ENCODE assay signal across 14 cellular contexts in genomic region chr2:191567229-191567628, GRCh38.
A peak's percentile ranks its signal among the peaks of the same experiment; 100 is the strongest.
DNase-seq lines count a peak whose midpoint lies in the region; ATAC-seq and TF ChIP-seq lines count a peak whose summit lies in the region.
"Had no signal": no experiment of that assay in that cellular context is flagged by ENCODE, and none has a peak within 500 bp of the region (broad histone marks: within the 10 kb centered on the region; RNA-seq: fewer than 3 reads in every experiment).

No MANE protein-coding gene starts in this region.

- no peak for TF ChIP-seq POLR2A in esophagus muscularis mucosa (IDR thresholded peaks at IDR 0.05; ENCODE audit: low read depth)

- H3F3A ChIP-seq in GM23248 (ENCODE audit: insufficient read depth) = no peaks in the 10 kb centered on the region

- intact Hi-C loops in esophagus muscularis mucosa (cut with DNase I) (no loop called here), A673 (cut with micrococcal nuclease; ENCODE audit: unreplicated experiment) (loop anchor here (2.0 to 10.0 kb wide), 3 partner anchors 245 to 596 kb away; no protein-coding TSS in a partner anchor)

- no peaks in the 10 kb centered on the region for H3K27me3 ChIP-seq in GM23248 (replicated peaks; ENCODE audit: insufficient read depth)
- H3K27me3 ChIP-seq in OCI-LY3 (ENCODE audit: low read depth, low read length) = peaks cover 9% of the 10 kb centered on the region; the same call in 1 of the 2 replicates
- no peaks in the 10 kb centered on the region for H3K27me3 ChIP-seq in esophagus muscularis mucosa
- H3K27me3 ChIP-seq in subcutaneous abdominal adipose tissue (ENCODE audit: control insufficient read depth in 5 of 5, insufficient read depth in 4 of 5, low read length in 5 of 5) = no peaks in the 10 kb centered on the region
- H3K27me3 ChIP-seq in A673 (replicated peaks; ENCODE audit: insufficient read depth, low read depth, low read length, poor library complexity) = no peaks in the 10 kb centered on the region

- 96 to 98% methylated on average over 3 of the region's 3 CpGs for WGBS in GM23248 (ENCODE audit: low coverage in 1 of 2, low lambda C conversion rate in 2 of 2, missing lambda C conversion rate in 2 of 2), 2 experiments
- 95% methylated on average over 3 of the region's 3 CpGs for WGBS in esophagus muscularis mucosa

- CTCF ChIA-PET in A673 (lab: Charles Lee) = interaction anchor here (0.6 kb wide), 1 partner anchor 245 kb away, joined by 3 read pairs; no protein-coding TSS in a partner anchor

- TF ChIP-seq EP300 in esophagus muscularis mucosa (IDR thresholded peaks at IDR 0.05) = no peak

- in situ Hi-C loops in GM23248 (cut with MboI) = loop anchor here (25.0 kb wide), 2 partner anchors 245 to 720 kb away; no protein-coding TSS in a partner anchor

- no peak for TF ChIP-seq CTCF in OCI-LY3 (IDR thresholded peaks at IDR 0.05; ENCODE audit: low read depth, low read length)
- no peak for TF ChIP-seq CTCF in esophagus muscularis mucosa (IDR thresholded peaks at IDR 0.05)
- no peak for TF ChIP-seq CTCF in A673 (conservative IDR thresholded peaks at IDR 0.05; ENCODE audit: low read depth, low read length)

- H3K4me3 ChIP-seq in GM23248 (no peak overlapping the region), OCI-LY3 (ENCODE audit: low read length) (no peak overlapping the region), esophagus muscularis mucosa (no peak overlapping the region), subcutaneous abdominal adipose tissue (ENCODE audit: low read depth in 1 of 5, low read length in 5 of 5) (no peak overlapping the region), A673 (ENCODE audit: low read depth, low read length, poor library complexity, severe bottlenecking) (no peak overlapping the region)
- H3K4me3 ChIP-seq: A549, HAP-1 had no signal

- H2AFZ ChIP-seq in GM23248 (0 out of 2 replicates have a peak overlapping the region, but pooled peaks have one; percentile 17), OCI-LY3 (ENCODE audit: low read depth, low read length) (no peak overlapping the region)

- H4K20me1 ChIP-seq in GM23248 (ENCODE audit: insufficient read depth) (no peaks in the 10 kb centered on the region), OCI-LY3 (ENCODE audit: insufficient read depth, low read length) (no peaks in the 10 kb centered on the region)

- H3K4me2 ChIP-seq in GM23248 (ENCODE audit: unreplicated experiment) = no peak overlapping the region
- peak overlapping the region; percentile 77 for H3K4me2 ChIP-seq in OCI-LY3 (ENCODE audit: low read length)

- no peak overlapping the region for H3K9ac ChIP-seq in GM23248
- peak overlapping the region; percentile 53; the same call in 1 of the 2 replicates for H3K9ac ChIP-seq in OCI-LY3 (ENCODE audit: low read length)
- no peak overlapping the region for H3K9ac ChIP-seq in subcutaneous abdominal adipose tissue (ENCODE audit: low read length in 5 of 5)

- no peak for DNase-seq in GM23248
- DNase-seq in esophagus muscularis mucosa (ENCODE audit: extremely low spot score) = peak; percentile 42
- no peak for DNase-seq in A673 (ENCODE audit: low spot score)
- DNase-seq in SHP77 (lab: John Stamatoyannopoulos, UW) = no peak
- DNase-seq: CD8-positive, alpha-beta T cell; COR-L47; DMS153; DND-41; GDM1 had no signal

- H3K9me3 ChIP-seq in GM23248 (ENCODE audit: low read depth) (no peaks in the 10 kb centered on the region), OCI-LY3 (ENCODE audit: insufficient read depth, low read length) (no peaks in the 10 kb centered on the region), esophagus muscularis mucosa (no peaks in the 10 kb centered on the region), subcutaneous abdominal adipose tissue (ENCODE audit: control insufficient read depth in 5 of 5, low read length in 5 of 5) (no peaks in the 10 kb centered on the region), A673 (ENCODE audit: low read depth, low read length, poor library complexity, severe bottlenecking) (no peaks in the 10 kb centered on the region)
- H3K9me3 ChIP-seq: A549, HAP-1 had no signal

- H3K27ac ChIP-seq in GM23248 = no peak overlapping the region
- peak overlapping the region; percentile 7; the same call in 1 of the 2 replicates for H3K27ac ChIP-seq in OCI-LY3 (ENCODE audit: low read length)
- H3K27ac ChIP-seq in esophagus muscularis mucosa (replicated peaks in 1 of 4) = no peak overlapping the region
- peak overlapping the region; percentile 2 for H3K27ac ChIP-seq in subcutaneous abdominal adipose tissue (ENCODE audit: low read depth, low read length)
- H3K27ac ChIP-seq in A673 (ENCODE audit: low read depth, low read length, poor library complexity, severe bottlenecking) = no peak overlapping the region

- H3K79me2 ChIP-seq in GM23248 (ENCODE audit: insufficient read depth) (no peaks in the 10 kb centered on the region), OCI-LY3 (ENCODE audit: low read length) (peaks cover 2% of the 10 kb centered on the region; the same call in 1 of the 2 replicates)

- POLR2A ChIA-PET in A673 (lab: Charles Lee; ENCODE audit: low non-redundant PET) = no interaction called here

- BruUV-seq in A673 (replicated peaks; lab: Mats Ljungman, UMichigan) = no TSS peak

- ATAC-seq in GM19324 (IDR thresholded peaks at IDR 0.05; ENCODE audit: low FRiP score, unreplicated experiment) = no peak
- ATAC-seq: CD8-positive, alpha-beta T cell had no signal

- H3K36me3 ChIP-seq in GM23248 (ENCODE audit: low read depth) (no peaks in the 10 kb centered on the region), OCI-LY3 (replicated peaks; ENCODE audit: low read depth, low read length) (no peaks in the 10 kb centered on the region), esophagus muscularis mucosa (no peaks in the 10 kb centered on the region), subcutaneous abdominal adipose tissue (ENCODE audit: control insufficient read depth in 5 of 5, insufficient read depth in 5 of 5, low read length in 5 of 5) (no peaks in the 10 kb centered on the region), A673 (ENCODE audit: insufficient read depth, low read length, poor library complexity, severe bottlenecking) (no peaks in the 10 kb centered on the region)
- H3K36me3 ChIP-seq: HAP-1 had no signal

- H3K4me1 ChIP-seq in GM23248 (ENCODE audit: insufficient read depth) = peaks cover 18% of the 10 kb centered on the region
- peaks cover 58% of the 10 kb centered on the region for H3K4me1 ChIP-seq in OCI-LY3 (ENCODE audit: low read length)
- peaks cover 0 to 7% (median 3%) of the 10 kb centered on the region in 4 donors for H3K4me1 ChIP-seq in esophagus muscularis mucosa
- peaks cover 0 to 26% (median 9%) of the 10 kb centered on the region in 5 donors for H3K4me1 ChIP-seq in subcutaneous abdominal adipose tissue (ENCODE audit: control insufficient read depth in 5 of 5, insufficient read depth in 5 of 5, low read length in 5 of 5)
- peaks cover 11% of the 10 kb centered on the region for H3K4me1 ChIP-seq in A673 (ENCODE audit: insufficient read depth, low read length, poor library complexity, severe bottlenecking)

- no peaks in the 10 kb centered on the region for H3K9me2 ChIP-seq in GM23248 (ENCODE audit: insufficient read depth)

Comparison
In these comparisons a context has a peak if more than half of its experiments do, and no peak if none do; other contexts are left out.
1. H3K27ac ChIP-seq: peak in OCI-LY3 (single experiment) and subcutaneous abdominal adipose tissue (single experiment); none in GM23248 (single experiment), esophagus muscularis mucosa (0 of 4) and A673 (single experiment).